In the genomic region with DNA sequence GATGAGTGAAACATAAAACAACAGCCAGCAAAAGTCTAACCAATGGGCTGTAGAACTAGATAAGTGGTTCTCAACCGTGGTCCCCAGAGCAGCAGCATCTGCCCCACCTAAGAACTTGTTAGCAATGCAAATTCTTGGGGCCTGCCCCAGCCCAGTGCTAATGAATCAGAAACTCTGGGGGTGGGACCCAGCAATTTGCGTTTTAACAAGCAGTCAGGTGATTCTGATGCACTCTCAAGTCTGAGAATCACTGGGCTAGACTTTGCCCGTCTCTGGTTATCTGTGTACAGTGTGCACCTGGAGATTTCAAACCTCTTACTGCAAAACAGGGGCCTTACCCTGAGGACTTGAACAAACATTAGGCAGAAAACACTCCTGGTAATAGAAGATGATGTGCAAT, we compare ENCODE assay signal across 12 cellular contexts.
DNase-seq lines count a peak whose midpoint lies in the region; ATAC-seq and TF ChIP-seq lines count a peak whose summit lies in the region.
"Had no signal": no experiment of that assay in that cellular context is flagged by ENCODE, and none has a peak within 500 bp of the region (broad histone marks: within the 10 kb centered on the region; RNA-seq: fewer than 3 reads in every experiment).

No MANE protein-coding gene starts in this region.

- DNase-seq in DMS153 (lab: John Stamatoyannopoulos, UW) (peak; percentile 83), NCI-H1048 (lab: John Stamatoyannopoulos, UW) (peak; percentile 62), epithelial cell of proximal tubule (ENCODE audit: low read depth) (peak; percentile 30), GM03348 (ENCODE audit: low spot score) (no peak), glomerular visceral epithelial cell (ENCODE audit: extremely low spot score) (no peak), NCI-H1694 (lab: John Stamatoyannopoulos, UW) (no peak)
- DNase-seq: activated CD4-positive, alpha-beta T cell treated with anti-CD3 and anti-CD28 coated beads for 48 hours; left cardiac atrium; NCI-H2227 treated with DMSO at 0.1 percent for 48 hours; stimulated activated CD4-positive, alpha-beta T cell treated with anti-CD3 and anti-CD28 coated beads, Interleukin-4, amount 100 ng/mL, for 1 hour had no signal

- H3K4me3 ChIP-seq in epithelial cell of proximal tubule (ENCODE audit: low read depth, low read length): no peak overlapping the region

- TF ChIP-seq CTCF in epithelial cell of proximal tubule (conservative IDR thresholded peaks at IDR 0.05; ENCODE audit: low read depth, low read length): no peak

- ATAC-seq in GM21576 (IDR thresholded peaks at IDR 0.05; ENCODE audit: unreplicated experiment) (peak; percentile 82), HG03139 (IDR thresholded peaks at IDR 0.05; ENCODE audit: unreplicated experiment) (no peak)

Comparison
In these comparisons a context has a peak if more than half of its experiments do, and no peak if none do; other contexts are left out.
1. DNase-seq: peak in DMS153 (single experiment), NCI-H1048 (single experiment) and epithelial cell of proximal tubule (single experiment); none in GM03348 (single experiment), glomerular visceral epithelial cell (single experiment) and NCI-H1694 (single experiment).